7 cellular contexts compared by ENCODE assay signal in the genomic region with DNA sequence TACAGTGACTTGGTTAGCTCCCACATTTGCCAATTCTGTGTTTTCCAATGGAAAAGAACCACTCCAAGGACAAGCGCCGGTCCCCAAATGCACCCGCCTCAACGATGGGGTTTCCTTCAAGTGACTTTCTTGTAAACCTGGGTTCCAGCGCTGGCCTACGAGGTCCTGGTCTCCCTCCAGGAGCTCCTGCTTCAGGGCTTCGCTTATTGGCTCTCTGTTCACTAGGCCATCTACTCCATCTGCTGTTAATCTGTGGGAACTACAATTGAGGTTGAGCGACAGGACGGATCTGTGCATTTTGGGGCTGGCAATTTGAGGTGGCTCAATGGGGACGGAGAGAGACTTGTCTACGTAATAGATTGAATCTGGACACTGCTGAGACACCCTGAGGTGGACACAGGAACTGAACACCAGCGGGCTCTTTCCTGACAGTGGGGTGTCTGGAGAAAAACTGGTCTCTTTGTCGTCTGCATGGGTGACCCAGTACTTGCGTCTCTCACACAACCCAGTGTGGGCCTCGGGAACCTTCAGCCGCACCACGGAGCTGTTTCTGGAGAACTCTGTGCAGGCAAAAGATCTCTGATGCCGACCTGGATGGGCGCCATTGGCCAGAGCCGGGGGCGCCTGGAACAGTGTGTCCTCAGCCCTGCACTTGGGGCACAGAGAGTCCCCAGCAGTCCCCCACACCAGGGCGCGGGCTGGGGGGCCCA.
DNase-seq lines count a peak whose midpoint lies in the region; ATAC-seq and TF ChIP-seq lines count a peak whose summit lies in the region.

No MANE protein-coding gene starts in this region.

- H4K20me1 ChIP-seq in DND-41 (ENCODE audit: insufficient read depth, low read length): no peaks in the 10 kb centered on the region
- no peaks in the 10 kb centered on the region for H4K20me1 ChIP-seq in OCI-LY1 (ENCODE audit: insufficient read depth, low read length)

- no peaks in the 10 kb centered on the region for H3K4me1 ChIP-seq in DND-41 (ENCODE audit: insufficient read depth, low read length)
- H3K4me1 ChIP-seq in OCI-LY1 (ENCODE audit: insufficient read depth, low read length, severe bottlenecking): no peaks in the 10 kb centered on the region
- no peaks in the 10 kb centered on the region for H3K4me1 ChIP-seq in right lobe of liver
- no peaks in the 10 kb centered on the region for H3K4me1 ChIP-seq in uterus

- H3F3A ChIP-seq in OCI-LY1 (ENCODE audit: insufficient read depth, low read length): no peaks in the 10 kb centered on the region

- no peak for TF ChIP-seq POLR2A in right lobe of liver (IDR thresholded peaks at IDR 0.05)
- TF ChIP-seq POLR2A in uterus (IDR thresholded peaks at IDR 0.05): no peak

- no peaks in the 10 kb centered on the region for H3K36me3 Mint-ChIP-seq in T-helper 2 cell treated with Interferon-gamma antibody and Interleukin-4, amounts not matched to agents 5 μg/mL and 100 μg/mL, for 36 hours (ENCODE audit: low read depth)

- intact Hi-C loops in right lobe of liver (cut with DNase I): loop anchor here in 1 of 2 donors (10.0 kb wide), 1 partner anchor 519 kb away; no protein-coding TSS in a partner anchor
- intact Hi-C loops in uterus (cut with DNase I; ENCODE audit: low total_unique reads): no loop called here

- no peaks in the 10 kb centered on the region for H3K79me2 ChIP-seq in DND-41 (ENCODE audit: insufficient read depth, low read length)
- no peaks in the 10 kb centered on the region for H3K79me2 ChIP-seq in OCI-LY1 (ENCODE audit: insufficient read depth, low read length)

- H3K27ac ChIP-seq in DND-41 (ENCODE audit: low read length): no peak overlapping the region
- no peak overlapping the region for H3K27ac ChIP-seq in OCI-LY1 (ENCODE audit: low read depth, low read length, poor library complexity, severe bottlenecking)
- no peak overlapping the region for H3K27ac ChIP-seq in right lobe of liver
- H3K27ac ChIP-seq in uterus: no peak overlapping the region

- H2AFZ ChIP-seq in DND-41 (ENCODE audit: low read depth, low read length): no peak overlapping the region
- H2AFZ ChIP-seq in OCI-LY1 (ENCODE audit: low read length): no peak overlapping the region

- H3K9me3 ChIP-seq in DND-41 (ENCODE audit: insufficient read depth, low read length, severe bottlenecking): no peaks in the 10 kb centered on the region
- no peaks in the 10 kb centered on the region for H3K9me3 ChIP-seq in OCI-LY1 (ENCODE audit: low read length)
- H3K9me3 ChIP-seq in right lobe of liver: no peaks in the 10 kb centered on the region
- H3K9me3 ChIP-seq in uterus: no peaks in the 10 kb centered on the region

- whole genome bisulfite sequencing in right lobe of liver (ENCODE audit: insufficient coverage, low coverage, low lambda C conversion rate, missing lambda C conversion rate): 32% methylated on average over 12 of the region's 23 CpGs

- H3K9me2 ChIP-seq in OCI-LY1 (ENCODE audit: low read depth, low read length): no peaks in the 10 kb centered on the region

- H3K4me1 Mint-ChIP-seq in T-helper 2 cell treated with Interferon-gamma antibody and Interleukin-4, amounts not matched to agents 5 μg/mL and 100 μg/mL, for 36 hours (ENCODE audit: low read depth): no peaks in the 10 kb centered on the region

- no peak overlapping the region for H3K27ac Mint-ChIP-seq in T-helper 2 cell treated with Interferon-gamma antibody and Interleukin-4, amounts not matched to agents 5 μg/mL and 100 μg/mL, for 36 hours

- TF ChIP-seq CTCF in DND-41 (IDR thresholded peaks at IDR 0.05; ENCODE audit: borderline replicate concordance, extremely low read depth, low read length, poor library complexity, severe bottlenecking) (peak; percentile 72), OCI-LY1 (IDR thresholded peaks at IDR 0.05; ENCODE audit: low read length) (peak; percentile 55), right lobe of liver (IDR thresholded peaks at IDR 0.05) (peak; percentile 55 to 74 (median 64)), uterus (IDR thresholded peaks at IDR 0.05) (peak; percentile 41 to 71 (median 63))

- no peak overlapping the region for H3K4me3 ChIP-seq in DND-41 (ENCODE audit: low read depth in 1 of 2, low read length in 2 of 2)
- no peak overlapping the region for H3K4me3 ChIP-seq in OCI-LY1 (ENCODE audit: low read depth, low read length, poor library complexity, severe bottlenecking)
- no peak overlapping the region for H3K4me3 ChIP-seq in right lobe of liver
- no peak overlapping the region for H3K4me3 ChIP-seq in uterus

- H3K4me3 Mint-ChIP-seq in T-helper 2 cell treated with Interferon-gamma antibody and Interleukin-4, amounts not matched to agents 5 μg/mL and 100 μg/mL, for 36 hours: no peak overlapping the region

- H3K27me3 Mint-ChIP-seq in T-helper 2 cell treated with Interferon-gamma antibody and Interleukin-4, amounts not matched to agents 5 μg/mL and 100 μg/mL, for 36 hours (ENCODE audit: low read depth): no peaks in the 10 kb centered on the region

- no peaks in the 10 kb centered on the region for H3K9me3 Mint-ChIP-seq in T-helper 2 cell treated with Interferon-gamma antibody and Interleukin-4, amounts not matched to agents 5 μg/mL and 100 μg/mL, for 36 hours

- DNase-seq in DND-41: peak; percentile 17
- peak; percentile 73 for DNase-seq in H4 (ENCODE audit: low spot score)
- peak; percentile 29 to 40 for DNase-seq in dermis microvascular lymphatic vessel endothelial cell (ENCODE audit: low read depth in 2 of 2)
- peak in 1 of 3 donors; percentile 46 for DNase-seq in right lobe of liver
- peak; percentile 15 to 17 for DNase-seq in uterus
- DNase-seq in T-helper 2 cell treated with Interferon-gamma antibody and Interleukin-4, amounts not matched to agents 5 μg/mL and 100 μg/mL, for 36 hours (ENCODE audit: low spot score): no peak

- ATAC-seq in DND-41 (ENCODE audit: insufficient read depth, low read depth) (no peak), right lobe of liver (peak; percentile 76 to 89 (median 86))

- no peak overlapping the region for H3K4me2 ChIP-seq in DND-41 (ENCODE audit: insufficient read depth, low read length)
- no peak overlapping the region for H3K4me2 ChIP-seq in OCI-LY1 (ENCODE audit: low read length)

- H3K9ac ChIP-seq in DND-41 (ENCODE audit: low read depth, low read length) (no peak overlapping the region), OCI-LY1 (ENCODE audit: low read length) (no peak overlapping the region)

- H3K36me3 ChIP-seq in DND-41 (ENCODE audit: insufficient read depth, low read length) (no peaks in the 10 kb centered on the region), OCI-LY1 (ENCODE audit: insufficient read depth, low read length) (no peaks in the 10 kb centered on the region), right lobe of liver (no peaks in the 10 kb centered on the region), uterus (no peaks in the 10 kb centered on the region)

- H3K27me3 ChIP-seq in DND-41 (ENCODE audit: insufficient read depth, low read length, poor library complexity) (no peaks in the 10 kb centered on the region), OCI-LY1 (ENCODE audit: insufficient read depth, low read length) (no peaks in the 10 kb centered on the region), right lobe of liver (no peaks in the 10 kb centered on the region), uterus (no peaks in the 10 kb centered on the region)
